7 cellular contexts compared by ENCODE assay signal in the genomic region with DNA sequence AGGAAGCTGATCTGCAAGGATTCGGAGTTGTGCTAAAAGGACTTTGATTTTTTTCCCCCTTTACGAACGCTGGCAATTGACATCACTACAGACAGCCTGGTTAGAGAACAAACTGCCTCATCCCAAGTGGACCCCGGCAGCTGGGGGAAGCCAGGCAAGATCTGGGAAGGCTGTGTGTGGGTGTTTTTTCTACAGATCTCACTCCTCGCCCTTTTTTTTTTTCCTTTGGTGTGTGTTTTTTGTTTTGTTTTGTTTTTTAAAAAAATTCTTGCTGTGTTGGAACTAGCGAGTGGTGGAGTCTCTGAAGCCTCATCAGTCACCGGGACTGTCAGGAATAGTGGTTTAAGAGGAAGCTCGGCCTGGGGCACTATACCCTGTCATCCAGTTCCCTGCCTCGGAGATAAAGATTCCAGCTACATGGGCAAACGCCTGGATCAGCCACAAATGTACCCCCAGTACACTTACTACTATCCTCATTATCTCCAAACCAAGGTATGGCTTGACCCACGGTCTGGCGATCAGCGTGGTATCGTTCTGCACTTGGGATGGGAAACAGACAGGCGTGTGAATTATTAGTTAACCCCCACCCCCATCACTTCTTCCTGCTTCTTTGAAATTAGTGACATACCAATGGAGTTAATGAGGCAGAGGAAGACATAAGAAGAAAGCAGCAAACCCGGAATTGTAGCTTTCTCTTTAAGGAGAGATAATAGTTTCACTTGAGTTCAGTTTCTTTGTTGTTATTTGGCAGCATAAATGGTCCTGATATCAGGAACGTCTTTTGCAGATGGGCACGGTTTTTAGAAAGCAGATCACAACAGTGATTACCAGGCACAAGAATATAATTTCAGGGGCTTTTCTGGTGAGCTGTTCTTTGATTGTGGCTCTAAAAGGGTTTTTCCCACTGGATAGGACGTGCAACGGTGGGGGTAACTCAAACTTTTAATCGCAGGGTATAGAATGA. TPM values are rescaled to one million over a fixed set of nuclear protein-coding genes. Genes with fewer than 3 reads are reported as not detected.
DNase-seq lines count a peak whose midpoint lies in the region; ATAC-seq and TF ChIP-seq lines count a peak whose summit lies in the region.

No MANE protein-coding gene starts in this region.

- no peaks in the 10 kb centered on the region for H3K27me3 ChIP-seq in H7 (ENCODE audit: control insufficient read depth, insufficient read depth, low read length)
- no peaks in the 10 kb centered on the region for H3K27me3 ChIP-seq in uterus

- H3K27ac ChIP-seq in mesodermal cell (ENCODE audit: low read depth, low read length, severe bottlenecking) (peak overlapping the region; percentile 95), uterus (peak overlapping the region; percentile 89 to 92)

- ATAC-seq in GM18498 (IDR thresholded peaks at IDR 0.05; ENCODE audit: unreplicated experiment), result peak; percentile 51

- H3K4me3 ChIP-seq in H7 (ENCODE audit: insufficient read depth, low read depth, low read length) (peak overlapping the region; percentile 34), mesodermal cell (ENCODE audit: extremely low read depth, insufficient read depth, low read length, poor library complexity, severe bottlenecking) (peak overlapping the region; percentile 71), uterus (peak overlapping the region; percentile 44 to 56)

- H3K36me3 ChIP-seq in H7 (replicated peaks; ENCODE audit: control insufficient read depth, insufficient read depth, low read length) (no peaks in the 10 kb centered on the region), mesodermal cell (ENCODE audit: control insufficient read depth, insufficient read depth, low read length) (no peaks in the 10 kb centered on the region), uterus (no peaks in the 10 kb centered on the region)

- H3K9me3 ChIP-seq in mesodermal cell (ENCODE audit: control insufficient read depth, low read length), result no peaks in the 10 kb centered on the region
- no peaks in the 10 kb centered on the region for H3K9me3 ChIP-seq in uterus

- WGBS in mesodermal cell (ENCODE audit: insufficient coverage in 2 of 2), 2 experiments, result 0 to 3% methylated on average over 3 to 8 of the region's 21 CpGs

- DNase-seq in H7, result no peak
- DNase-seq in NCI-H69 (lab: John Stamatoyannopoulos, UW), result peak; percentile 39
- DNase-seq in dermis microvascular lymphatic vessel endothelial cell (ENCODE audit: low read depth in 2 of 2), result peak; percentile 36 to 60
- DNase-seq in uterus, result peak; percentile 18 to 32
- no peak for DNase-seq in hippocampal formation (lab: John Stamatoyannopoulos, UW)

- TF ChIP-seq CTCF in uterus (IDR thresholded peaks at IDR 0.05), result no peak

- H3K4me1 ChIP-seq in mesodermal cell (ENCODE audit: control insufficient read depth, insufficient read depth, low read length, poor library complexity, severe bottlenecking) (peaks cover 24% of the 10 kb centered on the region), uterus (peaks cover 0 to 6% of the 10 kb centered on the region in 2 donors)

- TF ChIP-seq POLR2A in uterus (IDR thresholded peaks at IDR 0.05), result no peak

- intact Hi-C loops in uterus (cut with DNase I; ENCODE audit: low total_unique reads), result no loop called here

RNA-seq across cellular contexts. Expression of a gene that starts 0.7 kb away (rescaled TPM):
- total RNA-seq in H7 (2014; rRNA removed; shearing (Covaris generic)), result 9.4 and 14.4 TPM in 2 replicates
- 23.1 and 24.6 TPM in 2 replicates for total RNA-seq in dermis microvascular lymphatic vessel endothelial cell
- polyA plus RNA-seq in mesodermal cell (2013, experiment 1 of 2), result 26.3 TPM
- 24.8 TPM for polyA plus RNA-seq in mesodermal cell (2013, experiment 2 of 2)
- 100 to 1,000 TPM in 1 of 4 donors, 10 to 100 TPM in 3; 45.9 to 113 (median 75.4) TPM for total RNA-seq in uterus

Comparison
In these comparisons a context has a peak if more than half of its experiments do, and no peak if none do; other contexts are left out.
1. DNase-seq: peak in NCI-H69 (single experiment), dermis microvascular lymphatic vessel endothelial cell (2 of 2) and uterus (2 of 2); none in H7 (single experiment) and hippocampal formation (0 of 2).
2. Peak in every context shown above with its lines, with median percentiles within 50 percentile points of each other: H3K4me3 ChIP-seq.